Comparison of ENCODE assay signal across 1 cellular context in genomic region chr7:1807821-1808600, GRCh38.
TF ChIP-seq lines count a peak whose summit lies in the region.

No MANE protein-coding gene starts in this region.

TF ChIP-seq in IMR-90, 13 proteins besides CTCF, POLR2A, EP300 and RAD21 (continued from another document):
- no peak for TF ChIP-seq NFE2L2 (IDR thresholded peaks at IDR 0.05; ENCODE audit: low read depth, low read length)
- TF ChIP-seq SMC3 (IDR thresholded peaks at IDR 0.05; ENCODE audit: low read depth, low read length) = no peak
- no peak for TF ChIP-seq RFX5 (IDR thresholded peaks at IDR 0.05; ENCODE audit: low read depth, low read length)
- TF ChIP-seq MAZ (IDR thresholded peaks at IDR 0.05; ENCODE audit: borderline replicate concordance, low read depth, low read length) = no peak
- TF ChIP-seq, protein P1, sequence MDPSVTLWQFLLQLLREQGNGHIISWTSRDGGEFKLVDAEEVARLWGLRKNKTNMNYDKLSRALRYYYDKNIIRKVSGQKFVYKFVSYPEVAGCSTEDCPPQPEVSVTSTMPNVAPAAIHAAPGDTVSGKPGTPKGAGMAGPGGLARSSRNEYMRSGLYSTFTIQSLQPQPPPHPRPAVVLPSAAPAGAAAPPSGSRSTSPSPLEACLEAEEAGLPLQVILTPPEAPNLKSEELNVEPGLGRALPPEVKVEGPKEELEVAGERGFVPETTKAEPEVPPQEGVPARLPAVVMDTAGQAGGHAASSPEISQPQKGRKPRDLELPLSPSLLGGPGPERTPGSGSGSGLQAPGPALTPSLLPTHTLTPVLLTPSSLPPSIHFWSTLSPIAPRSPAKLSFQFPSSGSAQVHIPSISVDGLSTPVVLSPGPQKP (IDR thresholded peaks at IDR 0.05; ENCODE audit: borderline replicate concordance, low read depth, low read length) = no peak
TF ChIP-seq in IMR-90: peak in this region for 0.
